Comparison of ENCODE assay signal across 8 cellular contexts in the genomic region with DNA sequence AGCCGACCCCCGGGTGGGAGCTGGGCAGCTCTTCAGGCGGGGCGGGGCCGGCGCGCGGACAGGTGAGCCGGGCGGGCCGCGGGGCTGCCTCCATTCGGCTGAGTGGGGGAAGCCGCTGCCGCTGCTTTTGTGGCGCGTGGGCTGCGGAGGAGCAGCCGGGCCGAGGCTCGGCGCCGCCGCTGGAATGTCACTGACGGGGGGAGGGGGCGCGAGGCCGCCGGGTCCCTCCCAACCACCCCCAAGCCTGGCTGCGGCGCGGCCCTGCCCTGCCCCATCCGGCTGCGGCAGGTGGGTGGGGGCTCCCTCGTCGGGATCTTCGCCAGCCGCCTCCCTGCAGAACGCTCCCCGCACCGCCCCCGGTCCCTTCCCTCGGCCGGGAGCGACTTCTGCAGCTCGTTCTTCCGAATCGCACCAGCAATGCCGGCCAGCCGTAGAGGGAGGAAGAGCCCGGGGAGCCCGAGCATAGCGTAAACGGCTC. TPM values are rescaled to one million over a fixed set of nuclear protein-coding genes. Genes with fewer than 3 reads are reported as not detected.
DNase-seq lines count a peak whose midpoint lies in the region; ATAC-seq, FAIRE-seq and TF ChIP-seq lines count a peak whose summit lies in the region.

No MANE protein-coding gene starts in this region.

- no peak for TF ChIP-seq EP300 in H1 (IDR thresholded peaks at IDR 0.05; ENCODE audit: borderline replicate concordance in 1 of 2, low read depth in 2 of 2, low read length in 2 of 2)

- H3K9ac ChIP-seq in HUES48 (ENCODE audit: low read depth, low read length) (peak overlapping the region; percentile 76), H1 (replicated peaks in 1 of 4; ENCODE audit: extremely low read depth in 1 of 4, low read depth in 3 of 4, low read length in 3 of 4) (peak overlapping the region; percentile 58 to 90 (median 72))

- no peak overlapping the region for H2BK15ac ChIP-seq in H1 (ENCODE audit: low read length)

- no peak overlapping the region for H3K14ac ChIP-seq in H1 (ENCODE audit: insufficient read length)

- no peak overlapping the region for H2BK20ac ChIP-seq in H1 (ENCODE audit: low read length)

- no peak overlapping the region for H2BK120ac ChIP-seq in H1 (replicated peaks; ENCODE audit: low read depth, low read length)

- H4K5ac ChIP-seq in H1 (ENCODE audit: insufficient read length, low read depth, low read length), result peak overlapping the region; percentile 36

- H4K91ac ChIP-seq in H1 (replicated peaks; ENCODE audit: insufficient read length, low read length), result no peak overlapping the region

- no peaks in the 10 kb centered on the region for H3K9me2 ChIP-seq in DOHH2 (replicated peaks; ENCODE audit: control insufficient read depth, low read length)

- TF ChIP-seq POLR2A in H1 (IDR thresholded peaks at IDR 0.05; ENCODE audit: control extremely low read depth in 1 of 2, low read depth in 2 of 2, low read length in 2 of 2), result no peak; a peak in 1 of 3 replicates

- peak overlapping the region; percentile 92 for H3K4me2 ChIP-seq in DOHH2 (ENCODE audit: low read length)
- peak overlapping the region; percentile 79 to 82 for H3K4me2 ChIP-seq in H1 (ENCODE audit: insufficient read depth in 1 of 2, low read depth in 2 of 2, low read length in 2 of 2)

- H3K79me2 ChIP-seq in DOHH2 (ENCODE audit: control insufficient read depth, low read length) (peaks cover 51% of the 10 kb centered on the region), H1 (ENCODE audit: control insufficient read depth in 1 of 2, insufficient read depth in 2 of 2, low read length in 2 of 2) (peaks cover 0 to 43% of the 10 kb centered on the region in 2 experiments; a peak in 3 of 4 replicates)

- WGBS in H1 (ENCODE audit: extremely low coverage in 1 of 2, insufficient coverage in 1 of 2, insufficient read length in 1 of 2, insufficient replicate concordance in 2 of 2, low coverage in 1 of 2, low lambda C conversion rate in 2 of 2, missing lambda C conversion rate in 1 of 2), 2 experiments, result 2% methylated on average over 24 of the region's 54 CpGs; no CpG with 5 or more reads in 1 of the 2 experiments

- H3K27me3 ChIP-seq in DOHH2 (ENCODE audit: control insufficient read depth, low read length), result no peaks in the 10 kb centered on the region
- no peaks in the 10 kb centered on the region; the same call in 1 of the 2 replicates for H3K27me3 ChIP-seq in HUES48 (ENCODE audit: control insufficient read depth, insufficient read depth, low read length)
- H3K27me3 ChIP-seq in H1 (replicated peaks in 1 of 4; ENCODE audit: control insufficient read depth in 3 of 4, extremely low read depth in 1 of 4, insufficient read depth in 3 of 4, low read length in 3 of 4), result peaks cover 0 to 3% (median 0%) of the 10 kb centered on the region in 4 experiments; a peak in 3 of 7 replicates

- ATAC-seq in GM21367 (IDR thresholded peaks at IDR 0.05; ENCODE audit: unreplicated experiment), result peak; percentile 20

- H3K27ac ChIP-seq in DOHH2 (ENCODE audit: low read depth, low read length), result peak overlapping the region; percentile 16; the same call in 1 of the 2 replicates
- H3K27ac ChIP-seq in HUES48 (ENCODE audit: low read depth, low read length), result peak overlapping the region; percentile 87
- H3K27ac ChIP-seq in H1 (ENCODE audit: low read depth, low read length), result peak overlapping the region; percentile 61; the same call in 1 of the 2 replicates

- H2BK12ac ChIP-seq in H1 (ENCODE audit: low read depth, low read length), result no peak overlapping the region

- peaks cover 5% of the 10 kb centered on the region for H3K23me2 ChIP-seq in H1 (ENCODE audit: low read depth, low read length)

- no peak overlapping the region for H3K56ac ChIP-seq in H1 (replicated peaks; ENCODE audit: insufficient read length, low read depth, low read length)

- no peak overlapping the region for H4K8ac ChIP-seq in H1 (ENCODE audit: extremely low read depth, insufficient read depth, low read length)

- FAIRE-seq in H1 (lab: Jason Lieb, UNC), result no peak

- H3K9me3 ChIP-seq in DOHH2 (ENCODE audit: control insufficient read depth, insufficient read depth, low read length) (no peaks in the 10 kb centered on the region), HUES48 (ENCODE audit: control insufficient read depth, insufficient read depth, low read length) (no peaks in the 10 kb centered on the region), H1 (ENCODE audit: insufficient read depth in 2 of 2, low read depth in 1 of 2, low read length in 1 of 2) (no peaks in the 10 kb centered on the region)

- H2AK5ac ChIP-seq in H1 (ENCODE audit: low read depth, low read length), result no peak overlapping the region

- DNase-seq in T-helper 9 cell (peak; percentile 43), H1 (ENCODE audit: low read depth in 1 of 2, low spot score in 2 of 2) (peak in 1 of 2 experiments; percentile 68), midbrain (lab: John Stamatoyannopoulos, UW) (peak; percentile 36), NCI-H510A (lab: John Stamatoyannopoulos, UW) (no peak)
- peak; percentile 20 for DNase-seq in stimulated activated CD8-positive, alpha-beta memory T cell treated with anti-CD3 and anti-CD28 coated beads, Interleukin-7, amount 100 ng/mL, for 24 hours (ENCODE audit: low read depth)

- H2AFZ ChIP-seq in H1 (ENCODE audit: low read length), result no peak overlapping the region

- peaks cover 6% of the 10 kb centered on the region; the same call in 1 of the 2 replicates for H3F3A ChIP-seq in DOHH2 (ENCODE audit: control insufficient read depth, insufficient read depth)

- no peak for TF ChIP-seq RAD21 in H1 (IDR thresholded peaks at IDR 0.05 in 1 of 2, conservative IDR thresholded peaks at IDR 0.05 in 1 of 2; ENCODE audit: low read depth in 2 of 2, low read length in 2 of 2)

- H3K79me1 ChIP-seq in H1 (ENCODE audit: low read depth, low read length), result no peaks in the 10 kb centered on the region

- no peak overlapping the region for H3K18ac ChIP-seq in H1 (ENCODE audit: extremely low read depth, low read length)

- H3K23ac ChIP-seq in H1 (ENCODE audit: insufficient read length), result no peak overlapping the region

- H4K20me1 ChIP-seq in DOHH2 (ENCODE audit: control insufficient read depth, insufficient read depth, low read depth, low read length) (peaks cover 9% of the 10 kb centered on the region; the same call in 1 of the 2 replicates), H1 (replicated peaks in 1 of 2; ENCODE audit: control insufficient read depth in 1 of 2, insufficient read depth in 2 of 2, low read length in 2 of 2) (peaks cover 2 to 8% of the 10 kb centered on the region in 2 experiments)

- no peak overlapping the region for H3K4ac ChIP-seq in H1 (replicated peaks; ENCODE audit: insufficient read length, low read depth, low read length)

- TF ChIP-seq CTCF in DOHH2 (IDR thresholded peaks at IDR 0.05; ENCODE audit: low read depth, low read length, poor library complexity, severe bottlenecking), result no peak
- TF ChIP-seq CTCF in H1 (IDR thresholded peaks at IDR 0.05; ENCODE audit: control extremely low read depth in 1 of 3, insufficient read depth in 1 of 3, low read depth in 1 of 3, low read length in 3 of 3), result no peak

- CTCF ChIA-PET in H1 (lab: Charles Lee; ENCODE audit: partially characterized antibody), result interaction anchor here (0.6 to 1.4 kb wide), 3 partner anchors 14 to 141 kb away, joined by 3 read pairs; no protein-coding TSS in a partner anchor

- H3K4me3 ChIP-seq in DOHH2 (ENCODE audit: low read length) (peak overlapping the region; percentile 84), HUES48 (ENCODE audit: low read depth, low read length) (peak overlapping the region; percentile 87), H1 (ENCODE audit: extremely low read depth in 1 of 4, insufficient read depth in 2 of 4, low read depth in 3 of 4, low read length in 4 of 4) (peak overlapping the region; percentile 83 to 96 (median 89))

- peaks cover 17% of the 10 kb centered on the region for H3K36me3 ChIP-seq in DOHH2 (ENCODE audit: control insufficient read depth, low read length)
- H3K36me3 ChIP-seq in HUES48 (ENCODE audit: control insufficient read depth, insufficient read depth, low read length), result no peaks in the 10 kb centered on the region
- H3K36me3 ChIP-seq in H1 (ENCODE audit: control insufficient read depth in 2 of 4, insufficient read depth in 4 of 4, low read length in 3 of 4), result no peaks in the 10 kb centered on the region

- peaks cover 49% of the 10 kb centered on the region for H3K4me1 ChIP-seq in DOHH2 (ENCODE audit: control insufficient read depth, low read length)
- peaks cover 52% of the 10 kb centered on the region for H3K4me1 ChIP-seq in HUES48 (ENCODE audit: control insufficient read depth, insufficient read depth, low read length)
- peaks cover 10 to 17% (median 15%) of the 10 kb centered on the region in 4 experiments for H3K4me1 ChIP-seq in H1 (replicated peaks in 1 of 4; ENCODE audit: control insufficient read depth in 3 of 4, insufficient read depth in 4 of 4, low read length in 3 of 4)

- POLR2A ChIA-PET in H1 (lab: Charles Lee; ENCODE audit: partially characterized antibody), result interaction anchor here (0.6 to 7.2 kb wide), 40 partner anchors 12 to 395 kb away, joined by 3 to 59 read pairs (median 4); a partner anchor contains a TSS

- H2BK5ac ChIP-seq in H1 (ENCODE audit: low read depth, low read length), result peak overlapping the region; percentile 66; the same call in 1 of the 2 replicates

TF ChIP-seq in H1, 55 proteins besides CTCF, POLR2A, EP300 and RAD21 (continues in another document):
- TF ChIP-seq TAF7 (optimal IDR thresholded peaks at IDR 0.05; ENCODE audit: borderline replicate concordance, low read depth, low read length) (no peak), SUZ12 (IDR thresholded peaks at IDR 0.05; ENCODE audit: low read length) (no peak), SAP30 (IDR thresholded peaks at IDR 0.05; ENCODE audit: insufficient read depth, insufficient replicate concordance, low read length) (no peak)

RNA-seq across cellular contexts. Expression of a gene that starts 0.4 kb away (rescaled TPM):
- total RNA-seq in H1 (2021; fragmentation: NEBNext Ultra II Directional; extraction: Animal tissue kit (Norgen Biotek cat#: 25700)), result 209 and 216 TPM in 2 replicates
- 182 and 242 TPM in 2 replicates for polyA plus RNA-seq in H1 (2011; rRNA removed)
- polyA plus RNA-seq in H1 (2011; cell fraction: cytosol; rRNA removed), result 114 TPM
- 1,440 TPM for polyA plus RNA-seq in H1 (2011; cell fraction: nucleus; rRNA removed)
- 154 to 212 TPM (median 190 TPM) in 4 replicates for polyA plus RNA-seq in H1 (2012, experiment 1 of 2)
- polyA plus RNA-seq in H1 (2012, experiment 2 of 2), result 39.0 TPM
- polyA plus RNA-seq in H1 (2013, experiment 1 of 2), result 160 TPM
- 138 TPM for polyA plus RNA-seq in H1 (2013, experiment 2 of 2)
- 238 and 259 TPM in 2 replicates for polyA minus RNA-seq in H1 (2011; rRNA and poly(A)+ RNA removed)
- polyA minus RNA-seq in H1 (2011; cell fraction: cytosol; rRNA and poly(A)+ RNA removed), result 89.2 TPM
- polyA minus RNA-seq in H1 (2011; cell fraction: nucleus; rRNA and poly(A)+ RNA removed), result 458 TPM

RNA-seq across cellular contexts. Expression of a gene that starts 48.3 kb away (rescaled TPM):
- 14.9 and 15.1 TPM in 2 replicates for total RNA-seq in H1 (2021; fragmentation: NEBNext Ultra II Directional; extraction: Animal tissue kit (Norgen Biotek cat#: 25700))
- 9.6 and 10.0 TPM in 2 replicates for polyA plus RNA-seq in H1 (2011; rRNA removed)
- polyA plus RNA-seq in H1 (2011; cell fraction: cytosol; rRNA removed), result 10.4 TPM
- polyA plus RNA-seq in H1 (2011; cell fraction: nucleus; rRNA removed), result 10.9 TPM
- polyA plus RNA-seq in H1 (2012, experiment 1 of 2), result 10.2 to 12.4 TPM (median 11.1 TPM) in 4 replicates
- 3.5 TPM for polyA plus RNA-seq in H1 (2012, experiment 2 of 2)
- 8.7 TPM for polyA plus RNA-seq in H1 (2013, experiment 1 of 2)
- 8.1 TPM for polyA plus RNA-seq in H1 (2013, experiment 2 of 2)
- 20.2 and 21.7 TPM in 2 replicates for polyA minus RNA-seq in H1 (2011; rRNA and poly(A)+ RNA removed)
- polyA minus RNA-seq in H1 (2011; cell fraction: cytosol; rRNA and poly(A)+ RNA removed), result 17.5 TPM
- polyA minus RNA-seq in H1 (2011; cell fraction: nucleus; rRNA and poly(A)+ RNA removed), result 7.3 TPM

Comparison
In these comparisons a context has a peak if more than half of its experiments do, and no peak if none do; other contexts are left out.
1. H3K27ac ChIP-seq: peak in every context shown above with its lines; median percentile 87 in HUES48; 61 in H1; 16 in DOHH2.